ENCODE assay signal across 17 cellular contexts in genomic region chr22:47625531-47626427, GRCh38.
"Had no signal": no experiment of that assay in that cellular context is flagged by ENCODE, and none has a peak within 500 bp of the region (broad histone marks: within the 10 kb centered on the region; RNA-seq: fewer than 3 reads in every experiment).

No MANE protein-coding gene starts in this region.

- H3K9me3 Mint-ChIP-seq: activated CD4-positive, alpha-beta T cell treated with anti-CD3 and anti-CD28 coated beads, Interleukin-2, amount 10 ng/mL, durations not matched to agents 7 days and 5 days; activated naive CD4-positive, alpha-beta T cell treated with anti-CD3 and anti-CD28 coated beads, Interleukin-2, amount 50 U/mL, for 24 hours; stimulated activated naive B cell treated with anti-CD40 and anti-IgM and Interleukin-4, amounts not matched to agents 10 μg/mL and 1 μg/mL and 100 μg/mL, for 72 hours had no signal

- H3K27ac Mint-ChIP-seq: activated naive CD4-positive, alpha-beta T cell treated with anti-CD3 and anti-CD28 coated beads, Interleukin-2, amount 50 U/mL, for 24 hours; neural progenitor cell; stimulated activated naive B cell treated with anti-CD40 and anti-IgM and Interleukin-4, amounts not matched to agents 10 μg/mL and 1 μg/mL and 100 μg/mL, for 72 hours had no signal

- H3K36me3 Mint-ChIP-seq: activated naive CD4-positive, alpha-beta T cell treated with anti-CD3 and anti-CD28 coated beads, Interleukin-2, amount 50 U/mL, for 24 hours; neural progenitor cell; stimulated activated naive B cell treated with anti-CD40 and anti-IgM and Interleukin-4, amounts not matched to agents 10 μg/mL and 1 μg/mL and 100 μg/mL, for 72 hours had no signal

- H3K4me3 Mint-ChIP-seq: activated CD4-positive, alpha-beta T cell treated with anti-CD3 and anti-CD28 coated beads, Interleukin-2, amount 10 ng/mL, durations not matched to agents 7 days and 5 days; activated naive CD4-positive, alpha-beta T cell treated with anti-CD3 and anti-CD28 coated beads, Interleukin-2, amount 50 U/mL, for 24 hours; neural progenitor cell; stimulated activated naive B cell treated with anti-CD40 and anti-IgM and Interleukin-4, amounts not matched to agents 10 μg/mL and 1 μg/mL and 100 μg/mL, for 72 hours had no signal

- H3K4me3 ChIP-seq: ascending aorta, esophagus squamous epithelium, neural progenitor cell, ovary, right lobe of liver had no signal

- DNase-seq: activated CD4-positive, alpha-beta T cell treated with anti-CD3 and anti-CD28 coated beads, Interleukin-2, amount 10 ng/mL, durations not matched to agents 7 days and 5 days; activated CD8-positive, alpha-beta memory T cell treated with anti-CD3 and anti-CD28 coated beads for 24 hours; activated CD8-positive, alpha-beta memory T cell treated with anti-CD3 and anti-CD28 coated beads, Interleukin-2, amount 50 U/mL, for 48 hours; activated gamma-delta T cell; activated T-cell treated with anti-CD3 and anti-CD28 coated beads, Interleukin-2, amount 50 U/mL, for 48 hours; cortex of kidney; effector CD4-positive, alpha-beta T cell; esophagus squamous epithelium; left colon; mammary epithelial cell; right lobe of liver; stimulated activated naive B cell treated with anti-CD40 and anti-IgM and Interleukin-4, amounts not matched to agents 10 μg/mL and 1 μg/mL and 100 μg/mL, for 72 hours; T1000 had no signal

- H3K9me3 ChIP-seq: ascending aorta, esophagus squamous epithelium, ovary, right lobe of liver had no signal

- H3K27me3 ChIP-seq: ascending aorta, neural progenitor cell, ovary, right lobe of liver had no signal

- H3K36me3 ChIP-seq: ascending aorta, esophagus squamous epithelium, neural progenitor cell, ovary, right lobe of liver had no signal

- H3K27ac ChIP-seq: ascending aorta, esophagus squamous epithelium, neural progenitor cell, ovary, right lobe of liver had no signal

- H3K27me3 Mint-ChIP-seq: activated CD4-positive, alpha-beta T cell treated with anti-CD3 and anti-CD28 coated beads, Interleukin-2, amount 10 ng/mL, durations not matched to agents 7 days and 5 days had no signal

- H3K4me1 Mint-ChIP-seq: activated CD4-positive, alpha-beta T cell treated with anti-CD3 and anti-CD28 coated beads, Interleukin-2, amount 10 ng/mL, durations not matched to agents 7 days and 5 days; activated naive CD4-positive, alpha-beta T cell treated with anti-CD3 and anti-CD28 coated beads, Interleukin-2, amount 50 U/mL, for 24 hours; stimulated activated naive B cell treated with anti-CD40 and anti-IgM and Interleukin-4, amounts not matched to agents 10 μg/mL and 1 μg/mL and 100 μg/mL, for 72 hours had no signal

- H3K4me1 ChIP-seq: ascending aorta, neural progenitor cell, right lobe of liver had no signal
